Comparison of ENCODE assay signal across 36 cellular contexts in genomic region chr6:77430506-77430905, GRCh38. TPM values are rescaled to one million over a fixed set of nuclear protein-coding genes. Genes with fewer than 3 reads are reported as not detected.
"Had no signal": no experiment of that assay in that cellular context is flagged by ENCODE, and none has a peak within 500 bp of the region (broad histone marks: within the 10 kb centered on the region; RNA-seq: fewer than 3 reads in every experiment).

No MANE protein-coding gene starts in this region.

- H3K27ac Mint-ChIP-seq: T-cell had no signal

- H3K4me3 ChIP-seq: MG63, PC-9, SJCRH30, SK-N-MC had no signal

- H3K9me3 ChIP-seq: MG63, SJCRH30 had no signal

- H3K27me3 ChIP-seq: MG63, SJCRH30 had no signal

- H3K27ac ChIP-seq: PC-9, RWPE1, SJCRH30, SK-N-MC had no signal

- H3K4me1 Mint-ChIP-seq: T-cell had no signal

- ATAC-seq: Panc1, Right ventricle myocardium inferior, SK-N-SH treated with all-trans-retinoic acid at 6 μM for 48 hours, T-cell had no signal

- H3K36me3 Mint-ChIP-seq: T-cell had no signal

- H3K4me3 Mint-ChIP-seq: T-cell had no signal

- FAIRE-seq: RCC 7860 had no signal

- H3K36me3 ChIP-seq: MG63, SJCRH30 had no signal

- H3K27me3 Mint-ChIP-seq: T-cell had no signal

- H3K4me1 ChIP-seq: SJCRH30 had no signal

- H2AFZ ChIP-seq: PC-9 had no signal

- DNase-seq: Kasumi-1, MG63, NCI-H1048, NCI-H1092 treated with DMSO at 0.1 percent for 48 hours, NCI-H1105 treated with DMSO at 0.1 percent for 48 hours, NCI-H1417, NCI-H1436, NCI-H146, NCI-H1694, NCI-H187 treated with DMSO at 0.1 percent for 48 hours, NCI-H2029, NCI-H2081, NCI-H2171 treated with DMSO at 0.1 percent for 48 hours, NCI-H2227 treated with DMSO at 0.1 percent for 48 hours, NCI-H345, NCI-H446, NCI-H510A treated with DMSO at 0.1 percent for 48 hours, NCI-H526, NCI-H69, NCI-H748 treated with DMSO at 0.1 percent for 48 hours, NCI-H82, PC-9, SHP77, SIG-M5, SJCRH30, T-cell had no signal

- H3K4me2 ChIP-seq: PC-9 had no signal

RNA-seq across cellular contexts. Expression of gene HTR1B, which starts 32.8 kb away (rescaled TPM):
- total RNA-seq: M059J; OCI-LY7; PC-9; Right ventricle myocardium inferior; SJCRH30; SK-MEL-5; T-helper 1 cell treated with Interleukin-12 subunit alpha and Interleukin-12 subunit beta and Interleukin-4 antibody, amounts not matched to agents 30 ng/mL and 1 ng/mL, for 36 hours had no signal
